8 cellular contexts compared by ENCODE assay signal in the genomic region with DNA sequence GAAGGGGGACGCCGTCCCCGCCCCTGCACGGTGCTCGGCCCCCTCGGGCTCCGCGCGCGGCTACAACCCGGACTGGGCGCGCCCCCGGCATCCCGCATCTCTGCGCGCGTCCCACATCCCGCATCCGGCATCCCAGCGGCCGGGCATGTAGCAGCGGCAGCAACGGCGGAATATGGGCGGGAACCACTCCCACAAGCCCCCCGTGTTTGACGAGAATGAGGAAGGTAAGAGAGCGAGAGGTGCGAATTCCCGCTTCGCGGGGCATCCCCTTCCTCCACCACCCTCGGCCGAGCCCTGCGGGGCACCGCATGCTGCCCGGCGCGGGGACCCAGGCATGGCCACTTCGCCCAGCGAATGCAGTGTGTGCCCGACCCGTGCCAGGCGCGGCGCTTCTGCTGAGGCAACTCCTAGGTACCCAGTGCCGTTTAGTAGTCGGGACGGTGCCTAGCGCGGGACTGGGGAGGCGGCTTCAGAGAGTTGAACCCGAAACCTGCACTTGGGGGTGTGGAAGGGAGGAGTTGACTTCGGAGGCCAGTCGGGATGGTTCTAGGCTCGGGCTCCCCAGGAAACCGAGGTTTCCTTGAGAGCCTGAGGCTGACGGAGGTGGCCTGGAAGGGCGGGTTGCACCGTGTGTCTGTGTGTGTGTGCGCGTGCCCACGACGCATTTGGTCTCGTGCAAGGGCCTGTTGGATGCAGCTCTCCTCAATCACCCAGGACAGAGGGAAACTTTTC. TPM values are rescaled to one million over a fixed set of nuclear protein-coding genes. Genes with fewer than 3 reads are reported as not detected.
DNase-seq lines count a peak whose midpoint lies in the region; ATAC-seq and TF ChIP-seq lines count a peak whose summit lies in the region.

No MANE protein-coding gene starts in this region.

- H2BK5ac ChIP-seq in mesenchymal stem cell (ENCODE audit: low read depth, low read length, poor library complexity, severe bottlenecking) = peak overlapping the region; percentile 14

- H3K4me3 ChIP-seq in colonic mucosa (peak overlapping the region; percentile 31), mesenchymal stem cell (ENCODE audit: insufficient read depth in 1 of 2, low read depth in 1 of 2, low read length in 2 of 2) (peak overlapping the region; percentile 78 to 92)

- H2BK120ac ChIP-seq in mesenchymal stem cell (ENCODE audit: low read depth, low read length) = no peak overlapping the region

- H3K9me3 ChIP-seq in colonic mucosa (no peaks in the 10 kb centered on the region), mesenchymal stem cell (ENCODE audit: control insufficient read depth, low read length) (no peaks in the 10 kb centered on the region)

- no peak for TF ChIP-seq CTCF in colonic mucosa (IDR thresholded peaks at IDR 0.05)
- no peak for TF ChIP-seq CTCF in type B pancreatic cell (conservative IDR thresholded peaks at IDR 0.05)

- CTCF ChIA-PET in HEK293T (lab: Yijun Ruan, JAX) = interaction anchor here (0.6 to 1.3 kb wide), 3 partner anchors 254 to 739 kb away, joined by 4 to 5 read pairs (median 4); no protein-coding TSS in a partner anchor

- peak; percentile 6 for DNase-seq in activated gamma-delta T cell (lab: John Stamatoyannopoulos, UW)
- no peak for DNase-seq in activated gamma-delta T cell treated with Interleukin-2 at 50 U/mL for 16 hours
- DNase-seq in colonic mucosa = no peak
- DNase-seq in mesenchymal stem cell = peak; percentile 53
- no peak for DNase-seq in type B pancreatic cell (ENCODE audit: extremely low spot score, unreplicated experiment)
- no peak for DNase-seq in HuH-7 (ENCODE audit: low spot score)
- DNase-seq in HEK293T (ENCODE audit: extremely low spot score) = no peak

- peak overlapping the region; percentile 52 for H4K91ac ChIP-seq in mesenchymal stem cell (ENCODE audit: low read length)

- intact Hi-C loops in colonic mucosa (cut with DNase I) = loop anchor here (5.0 to 10.0 kb wide), 2 partner anchors 93 to 760 kb away; no protein-coding TSS in a partner anchor

- H3K14ac ChIP-seq in mesenchymal stem cell (ENCODE audit: low read length in 2 of 2) = peak overlapping the region in 1 of 2 experiments; percentile 64

- H3K4me2 ChIP-seq in mesenchymal stem cell (ENCODE audit: low read length, poor library complexity, severe bottlenecking) = peak overlapping the region; percentile 98

- peaks cover 70% of the 10 kb centered on the region for H3K27me3 Mint-ChIP-seq in type B pancreatic cell

- H3K9ac ChIP-seq in colonic mucosa (ENCODE audit: low read depth in 2 of 2, low read length in 2 of 2) = peak overlapping the region in 1 of 2 donors; percentile 56
- peak overlapping the region; percentile 91 for H3K9ac ChIP-seq in mesenchymal stem cell (ENCODE audit: low read length)

- POLR2A ChIA-PET in HEK293T (lab: Yijun Ruan, JAX) = no interaction called here

- no peak overlapping the region for H2BK15ac ChIP-seq in mesenchymal stem cell (ENCODE audit: low read depth, poor library complexity, severe bottlenecking)

- H3K23ac ChIP-seq in mesenchymal stem cell (ENCODE audit: low read length in 2 of 2) = peak overlapping the region in 1 of 2 experiments; percentile 70

- peaks cover 22% of the 10 kb centered on the region for H3K27me3 ChIP-seq in colonic mucosa
- H3K27me3 ChIP-seq in mesenchymal stem cell (ENCODE audit: control insufficient read depth in 1 of 2, insufficient read depth in 1 of 2, low read length in 2 of 2) = no peaks in the 10 kb centered on the region

- no peak overlapping the region for H3K27ac Mint-ChIP-seq in type B pancreatic cell

- peaks cover 9% of the 10 kb centered on the region for H3K4me1 Mint-ChIP-seq in type B pancreatic cell (ENCODE audit: unreplicated experiment)

- H3K4ac ChIP-seq in mesenchymal stem cell (ENCODE audit: low read depth in 1 of 2, low read length in 2 of 2) = peak overlapping the region in 1 of 2 experiments; percentile 69

- peak overlapping the region in 1 of 2 experiments; percentile 0 for H2BK12ac ChIP-seq in mesenchymal stem cell (ENCODE audit: low read length in 2 of 2)

- H3K36me3 Mint-ChIP-seq in type B pancreatic cell = no peaks in the 10 kb centered on the region

- no peak for ATAC-seq in GM18873 (IDR thresholded peaks at IDR 0.05; ENCODE audit: low FRiP score, unreplicated experiment)

- H3K79me1 ChIP-seq in mesenchymal stem cell (replicated peaks; ENCODE audit: low read length, poor library complexity, severe bottlenecking) = peaks cover 18% of the 10 kb centered on the region

- no peak overlapping the region for H3K27ac ChIP-seq in colonic mucosa
- H3K27ac ChIP-seq in mesenchymal stem cell (ENCODE audit: low read length, poor library complexity, severe bottlenecking) = peak overlapping the region; percentile 15

- H3K9me3 Mint-ChIP-seq in type B pancreatic cell = no peaks in the 10 kb centered on the region

- no peak overlapping the region for H2AK5ac ChIP-seq in mesenchymal stem cell (ENCODE audit: low read length, severe bottlenecking)

- H2AFZ ChIP-seq in mesenchymal stem cell (ENCODE audit: low read depth, low read length) = peak overlapping the region; percentile 48

- H3K18ac ChIP-seq in mesenchymal stem cell (ENCODE audit: low read depth in 1 of 2, low read length in 2 of 2) = peak overlapping the region; percentile 41 to 80

- H4K8ac ChIP-seq in mesenchymal stem cell (ENCODE audit: low read length) = peak overlapping the region; percentile 77

- H3K4me3 Mint-ChIP-seq in type B pancreatic cell = peak overlapping the region; percentile 94

- WGBS in mesenchymal stem cell = 6% methylated on average over 45 of the region's 66 CpGs

- H3K4me1 ChIP-seq in colonic mucosa (no peaks in the 10 kb centered on the region), mesenchymal stem cell (ENCODE audit: control insufficient read depth, insufficient read depth, low read depth, low read length) (peaks cover 27% of the 10 kb centered on the region)

- H3K36me3 ChIP-seq in colonic mucosa (no peaks in the 10 kb centered on the region), mesenchymal stem cell (ENCODE audit: control insufficient read depth in 1 of 2, insufficient read depth in 2 of 2, low read depth in 1 of 2, low read length in 2 of 2) (no peaks in the 10 kb centered on the region)

TF ChIP-seq in HEK293T, 16 proteins besides CTCF, POLR2A, EP300 and RAD21:
- TF ChIP-seq L3MBTL2 (conservative IDR thresholded peaks at IDR 0.05) = no peak
- no peak for TF ChIP-seq ZNF384 (IDR thresholded peaks at IDR 0.05)
- no peak for TF ChIP-seq FOXK2 (IDR thresholded peaks at IDR 0.05)
- TF ChIP-seq TARDBP (IDR thresholded peaks at IDR 0.05) = no peak
- TF ChIP-seq CTBP1 (IDR thresholded peaks at IDR 0.05; ENCODE audit: borderline replicate concordance) = no peak
- no peak for TF ChIP-seq ELF4 (IDR thresholded peaks at IDR 0.05)
- TF ChIP-seq HDGF (IDR thresholded peaks at IDR 0.05; ENCODE audit: borderline replicate concordance) = no peak
- no peak for TF ChIP-seq FOXM1 (IDR thresholded peaks at IDR 0.05; ENCODE audit: borderline replicate concordance)
- no peak for TF ChIP-seq FOXA1 (IDR thresholded peaks at IDR 0.05)
- no peak for TF ChIP-seq BHLHE40 (IDR thresholded peaks at IDR 0.05; ENCODE audit: borderline replicate concordance)
- no peak for TF ChIP-seq NFRKB (IDR thresholded peaks at IDR 0.05)
- no peak for TF ChIP-seq LEF1 (IDR thresholded peaks at IDR 0.05; ENCODE audit: borderline replicate concordance)
- TF ChIP-seq SUZ12 (IDR thresholded peaks at IDR 0.05) = no peak
- TF ChIP-seq ARNT (IDR thresholded peaks at IDR 0.05) = no peak
- no peak for TF ChIP-seq PKNOX1 (IDR thresholded peaks at IDR 0.05)
- no peak for TF ChIP-seq SP1 (IDR thresholded peaks at IDR 0.05)

RNA-seq across cellular contexts. Expression of gene STK32B, which starts 0.6 kb away (rescaled TPM):
- total RNA-seq in colonic mucosa = under 1 TPM; 0.64 to 0.82 TPM
- polyA plus RNA-seq in mesenchymal stem cell (2013, experiment 1 of 2) = 4.7 TPM
- polyA plus RNA-seq in mesenchymal stem cell (2013, experiment 2 of 2) = 4.8 TPM
- 0.98 and 3.0 TPM in 2 replicates for total RNA-seq in type B pancreatic cell (ENCODE audit: low replicate concordance)

RNA-seq across cellular contexts. Expression of gene CYTL1, which starts 32.6 kb away (rescaled TPM):
- under 1 TPM in 1 of 2 donors, not detected in 1; 0.90 TPM for total RNA-seq in colonic mucosa
- polyA plus RNA-seq in mesenchymal stem cell (2013, experiment 1 of 2) = 36.4 TPM
- 39.7 TPM for polyA plus RNA-seq in mesenchymal stem cell (2013, experiment 2 of 2)
- 0.52 and 6.9 TPM in 2 replicates for total RNA-seq in type B pancreatic cell (ENCODE audit: low replicate concordance)

Comparison
In these comparisons a context has a peak if more than half of its experiments do, and no peak if none do; other contexts are left out.
1. DNase-seq: peak in activated gamma-delta T cell (single experiment) and mesenchymal stem cell (single experiment); none in activated gamma-delta T cell treated with Interleukin-2 at 50 U/mL for 16 hours (single experiment), colonic mucosa (single experiment), type B pancreatic cell (single experiment), HuH-7 (single experiment) and HEK293T (single experiment).